26 cellular contexts compared by ENCODE assay signal in genomic region chr4:13047591-13047990, GRCh38.
DNase-seq lines count a peak whose midpoint lies in the region; ATAC-seq, FAIRE-seq and TF ChIP-seq lines count a peak whose summit lies in the region.
"Had no signal": no experiment of that assay in that cellular context is flagged by ENCODE, and none has a peak within 500 bp of the region (broad histone marks: within the 10 kb centered on the region; RNA-seq: fewer than 3 reads in every experiment).

No MANE protein-coding gene starts in this region.

- DNase-seq in A549 (ENCODE audit: low read depth in 1 of 2, low spot score in 1 of 2) (peak in 1 of 2 experiments; percentile 4), M059J (ENCODE audit: low read depth) (peak; percentile 8), RPMI8226 (peak; percentile 3), GM12878 (ENCODE audit: low read depth, low spot score) (no peak), NCI-H187 (lab: John Stamatoyannopoulos, UW) (no peak), NCI-H2171 treated with DMSO at 0.1 percent for 48 hours (lab: John Stamatoyannopoulos, UW) (no peak), SHP77 treated with DMSO at 0.1 percent for 48 hours (lab: John Stamatoyannopoulos, UW) (no peak)
- DNase-seq: ACHN; BE2C; C1 segment of cervical spinal cord; CD4-positive, alpha-beta memory T cell; CD4-positive, CD25-positive, alpha-beta regulatory T cell; CD8-positive, alpha-beta memory T cell; COR-L47; DMS 273 treated with DMSO at 0.1 percent for 48 hours; DMS153; DMS53; DMS79; DND-41; EL; GDM1 had no signal

- H3K9me3 ChIP-seq in A549: no peaks in the 10 kb centered on the region
- H3K9me3 ChIP-seq in GM12878 (replicated peaks; ENCODE audit: control insufficient read depth, insufficient read depth, low read length): no peaks in the 10 kb centered on the region
- H3K9me3 ChIP-seq: BE2C had no signal

- H3K4me2 ChIP-seq in A549: no peak overlapping the region
- H3K4me2 ChIP-seq in GM12878 (ENCODE audit: control insufficient read depth, insufficient read depth): no peak overlapping the region
- H3K4me2 ChIP-seq: BLaER1 had no signal

- intact Hi-C loops in GM12878 (cut with micrococcal nuclease; ENCODE audit: unreplicated experiment): no loop called here

- BruUV-seq in GM12878 (replicated peaks; lab: Mats Ljungman, UMichigan): no TSS peak

- no peaks in the 10 kb centered on the region for H4K20me1 ChIP-seq in GM12878 (ENCODE audit: control insufficient read depth, insufficient read depth)
- H4K20me1 ChIP-seq: BLaER1 had no signal

- no peaks in the 10 kb centered on the region for H3K27me3 ChIP-seq in GM12878 (replicated peaks in 1 of 2; ENCODE audit: control insufficient read depth in 2 of 2, insufficient read depth in 2 of 2, low read length in 1 of 2)
- H3K27me3 ChIP-seq: BE2C, BLaER1 had no signal

- RAD21 ChIA-PET in GM12878 (lab: Charles Lee; ENCODE audit: unreplicated experiment): no interaction called here

- CTCF ChIA-PET in A549 (lab: Yijun Ruan, JAX) (no interaction called here), GM12878 (lab: Yijun Ruan, JAX) (no interaction called here)

- 5% methylated on average over 4 of the region's 4 CpGs for WGBS in A549 (ENCODE audit: missing lambda C conversion rate)
- whole genome bisulfite sequencing in GM12878 (ENCODE audit: insufficient coverage, insufficient replicate concordance, low lambda C conversion rate, missing lambda C conversion rate): 21% methylated on average over 4 of the region's 4 CpGs

- no peaks in the 10 kb centered on the region for H3K79me2 ChIP-seq in GM12878 (ENCODE audit: control insufficient read depth, insufficient read depth, low read length)

- in situ Hi-C loops in GM12878 (cut with MboI): no loop called here

- ATAC-seq in A549 (no peak), GM12878 (no peak), GM21390 (IDR thresholded peaks at IDR 0.05; ENCODE audit: unreplicated experiment) (no peak)

- no peak overlapping the region for H2AFZ ChIP-seq in GM12878 (ENCODE audit: control insufficient read depth, low read depth, low read length)

- no peak for FAIRE-seq in A549 (lab: Jason Lieb, UNC)
- no peak for FAIRE-seq in GM12878 (lab: Jason Lieb, UNC)
- FAIRE-seq: GM12891, GM19239 had no signal

- H3K4me1 ChIP-seq in A549 (no peaks in the 10 kb centered on the region), GM12878 (ENCODE audit: control insufficient read depth, insufficient read depth, low read length) (no peaks in the 10 kb centered on the region)
- H3K4me1 ChIP-seq: BE2C, BLaER1 had no signal

- no peak for TF ChIP-seq EP300 in A549 (IDR thresholded peaks at IDR 0.05)
- no peak for TF ChIP-seq EP300 in GM12878 (IDR thresholded peaks at IDR 0.05; ENCODE audit: borderline replicate concordance in 1 of 2, control insufficient read depth in 1 of 2, low read depth in 2 of 2, low read length in 2 of 2)

- TF ChIP-seq RAD21 in A549 (conservative IDR thresholded peaks at IDR 0.05 in 1 of 2, IDR thresholded peaks at IDR 0.05 in 1 of 2) (no peak), GM12878 (IDR thresholded peaks at IDR 0.05; ENCODE audit: insufficient read depth, low read depth, low read length) (no peak)

- no peak overlapping the region for H3K9ac ChIP-seq in GM12878 (ENCODE audit: control insufficient read depth, insufficient read depth, low read length)
- H3K9ac ChIP-seq: BLaER1 had no signal

- TF ChIP-seq POLR2A in A549 (IDR thresholded peaks at IDR 0.05; ENCODE audit: low read length) (no peak), GM12878 (IDR thresholded peaks at IDR 0.05; ENCODE audit: low read depth, low read length) (no peak)

- no peak for TF ChIP-seq CTCF in A549 (IDR thresholded peaks at IDR 0.05)
- TF ChIP-seq CTCF in GM12878 (IDR thresholded peaks at IDR 0.05 in 2 of 3, conservative IDR thresholded peaks at IDR 0.05 in 1 of 3; ENCODE audit: control insufficient read depth in 2 of 3, extremely low read depth in 1 of 3, insufficient read depth in 1 of 3, low read depth in 3 of 3, low read length in 3 of 3): no peak

- H3K4me3 ChIP-seq in A549 (no peak overlapping the region), GM12878 (no peak overlapping the region)
- H3K4me3 ChIP-seq: BLaER1 had no signal

- H3K36me3 ChIP-seq in GM12878 (ENCODE audit: control insufficient read depth in 2 of 2, insufficient read depth in 2 of 2, low read length in 1 of 2): no peaks in the 10 kb centered on the region
- H3K36me3 ChIP-seq: BE2C, BLaER1 had no signal

- POLR2A ChIA-PET in A549 (lab: Yijun Ruan, JAX) (no interaction called here), GM12878 (lab: Charles Lee) (no interaction called here)

- SMC1A ChIA-PET in GM12878 (lab: Charles Lee; ENCODE audit: uncharacterized antibody, unreplicated experiment): no interaction called here

- H3K27ac ChIP-seq in A549: no peak overlapping the region
- H3K27ac ChIP-seq in GM12878 (ENCODE audit: control insufficient read depth, insufficient read depth): no peak overlapping the region
- H3K27ac ChIP-seq: 22Rv1, BLaER1 had no signal

TF ChIP-seq in A549, 52 proteins besides CTCF, POLR2A, EP300 and RAD21:
- TF ChIP-seq RFX5 (IDR thresholded peaks at IDR 0.05) (no peak), E2F6 (IDR thresholded peaks at IDR 0.05; ENCODE audit: borderline replicate concordance, low read depth) (no peak), NPAS2 (CRISPR knock-in tag; IDR thresholded peaks at IDR 0.05; ENCODE audit: borderline replicate concordance) (no peak), RNF2 (IDR thresholded peaks at IDR 0.05; ENCODE audit: borderline replicate concordance, low read depth) (no peak), ZNF302 (CRISPR knock-in tag; IDR thresholded peaks at IDR 0.05) (no peak), FOSB (CRISPR knock-in tag; IDR thresholded peaks at IDR 0.05) (no peak), MYC (IDR thresholded peaks at IDR 0.05; ENCODE audit: borderline replicate concordance, low read length) (no peak)
- TF ChIP-seq, protein P1, sequence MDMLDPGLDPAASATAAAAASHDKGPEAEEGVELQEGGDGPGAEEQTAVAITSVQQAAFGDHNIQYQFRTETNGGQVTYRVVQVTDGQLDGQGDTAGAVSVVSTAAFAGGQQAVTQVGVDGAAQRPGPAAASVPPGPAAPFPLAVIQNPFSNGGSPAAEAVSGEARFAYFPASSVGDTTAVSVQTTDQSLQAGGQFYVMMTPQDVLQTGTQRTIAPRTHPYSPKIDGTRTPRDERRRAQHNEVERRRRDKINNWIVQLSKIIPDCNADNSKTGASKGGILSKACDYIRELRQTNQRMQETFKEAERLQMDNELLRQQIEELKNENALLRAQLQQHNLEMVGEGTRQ (IDR thresholded peaks at IDR 0.05): peak; percentile 55; the same call in 1 of the 2 replicates

TF ChIP-seq in GM12878, 131 proteins besides CTCF, POLR2A, EP300 and RAD21:
- TF ChIP-seq NFIC (IDR thresholded peaks at IDR 0.05; ENCODE audit: low read depth, low read length) (no peak), RAD51 (IDR thresholded peaks at IDR 0.05) (peak; percentile 25; the same call in 1 of the 2 replicates)

Comparison
In these comparisons a context has a peak if more than half of its experiments do, and no peak if none do; other contexts are left out.
1. DNase-seq: peak in M059J (single experiment) and RPMI8226 (single experiment); none in GM12878 (single experiment), NCI-H187 (0 of 2), NCI-H2171 treated with DMSO at 0.1 percent for 48 hours (single experiment) and SHP77 treated with DMSO at 0.1 percent for 48 hours (single experiment).